Comparison of ENCODE assay signal across 25 cellular contexts in genomic region chr2:107698861-107699260, GRCh38.
"Had no signal": no experiment of that assay in that cellular context is flagged by ENCODE, and none has a peak within 500 bp of the region (broad histone marks: within the 10 kb centered on the region; RNA-seq: fewer than 3 reads in every experiment).

No MANE protein-coding gene starts in this region.

- H3K4me3 Mint-ChIP-seq: naive thymus-derived CD4-positive, alpha-beta T cell; natural killer cell treated with Interleukin-12 subunit alpha and Interleukin-12 subunit beta and Interleukin-15 and Interleukin-18, amount 100 ng/mL, for 72 hours; stimulated activated effector memory CD8-positive, alpha-beta T cell treated with anti-CD3 and anti-CD28 coated beads, Interleukin-12 subunit alpha, Interleukin-12 subunit beta, amount 100 ng/mL, for 72 hours; stimulated activated naive CD8-positive, alpha-beta T cell treated with anti-CD3 and anti-CD28 coated beads, Interleukin-15, amount 100 ng/mL, for 72 hours; type B pancreatic cell had no signal

- H3K27ac Mint-ChIP-seq: naive thymus-derived CD4-positive, alpha-beta T cell; natural killer cell treated with Interleukin-12 subunit alpha and Interleukin-12 subunit beta and Interleukin-15 and Interleukin-18, amount 100 ng/mL, for 72 hours; stimulated activated effector memory CD8-positive, alpha-beta T cell treated with anti-CD3 and anti-CD28 coated beads, Interleukin-12 subunit alpha, Interleukin-12 subunit beta, amount 100 ng/mL, for 72 hours; stimulated activated naive CD8-positive, alpha-beta T cell treated with anti-CD3 and anti-CD28 coated beads, Interleukin-15, amount 100 ng/mL, for 72 hours; type B pancreatic cell had no signal

- ATAC-seq: mucosa of descending colon; naive thymus-derived CD4-positive, alpha-beta T cell; natural killer cell treated with Interleukin-12 subunit alpha and Interleukin-12 subunit beta and Interleukin-15 and Interleukin-18, amount 100 ng/mL, for 72 hours; pancreas; right cardiac atrium; sciatic nerve; stimulated activated effector memory CD8-positive, alpha-beta T cell treated with anti-CD3 and anti-CD28 coated beads, Interleukin-12 subunit alpha, Interleukin-12 subunit beta, amount 100 ng/mL, for 72 hours; stimulated activated naive CD8-positive, alpha-beta T cell treated with anti-CD3 and anti-CD28 coated beads, Interleukin-15, amount 100 ng/mL, for 72 hours had no signal

- H3K36me3 Mint-ChIP-seq: naive thymus-derived CD4-positive, alpha-beta T cell; natural killer cell treated with Interleukin-12 subunit alpha and Interleukin-12 subunit beta and Interleukin-15 and Interleukin-18, amount 100 ng/mL, for 72 hours; stimulated activated effector memory CD8-positive, alpha-beta T cell treated with anti-CD3 and anti-CD28 coated beads, Interleukin-12 subunit alpha, Interleukin-12 subunit beta, amount 100 ng/mL, for 72 hours; type B pancreatic cell had no signal

- H3K27me3 Mint-ChIP-seq: stimulated activated naive CD8-positive, alpha-beta T cell treated with anti-CD3 and anti-CD28 coated beads, Interleukin-15, amount 100 ng/mL, for 72 hours; type B pancreatic cell had no signal

- DNase-seq: islet precursor cell; left ventricle myocardium inferior; mesendoderm; midbrain; mucosa of descending colon; naive thymus-derived CD4-positive, alpha-beta T cell; pancreas; posterior cingulate gyrus; retina; right cardiac atrium; spleen; stimulated activated CD4-positive, alpha-beta T cell treated with anti-CD3 and anti-CD28 coated beads, Interleukin-4, amount 100 ng/mL, for 24 hours; stimulated activated naive CD4-positive, alpha-beta T cell treated with Interleukin-2 at 50 U/mL for 16 hours; stimulated activated naive CD8-positive, alpha-beta T cell treated with anti-CD3 and anti-CD28 coated beads, Interleukin-15, amount 100 ng/mL, for 72 hours; substantia nigra; uterus had no signal

- H3K4me2 ChIP-seq: hepatocyte had no signal

- H3K9me3 Mint-ChIP-seq: natural killer cell treated with Interleukin-12 subunit alpha and Interleukin-12 subunit beta and Interleukin-15 and Interleukin-18, amount 100 ng/mL, for 72 hours; stimulated activated naive CD8-positive, alpha-beta T cell treated with anti-CD3 and anti-CD28 coated beads, Interleukin-15, amount 100 ng/mL, for 72 hours; type B pancreatic cell had no signal

- H3K79me2 ChIP-seq: hepatocyte had no signal

- H3K36me3 ChIP-seq: left ventricle myocardium inferior, pancreas, prostate gland, spleen, tibial nerve, uterus had no signal

- H3K4me1 ChIP-seq: left ventricle myocardium inferior, pancreas, prostate gland, spleen, tibial nerve, uterus had no signal

- H3K27ac ChIP-seq: hepatocyte, left ventricle myocardium inferior, pancreas, prostate gland, skin epidermis, spleen, tibial nerve, uterus had no signal

- H3K4me1 Mint-ChIP-seq: stimulated activated effector memory CD8-positive, alpha-beta T cell treated with anti-CD3 and anti-CD28 coated beads, Interleukin-12 subunit alpha, Interleukin-12 subunit beta, amount 100 ng/mL, for 72 hours; stimulated activated naive CD8-positive, alpha-beta T cell treated with anti-CD3 and anti-CD28 coated beads, Interleukin-15, amount 100 ng/mL, for 72 hours had no signal

- H2AFZ ChIP-seq: hepatocyte had no signal

- H3K4me3 ChIP-seq: hepatocyte, left ventricle myocardium inferior, lung, mucosa of descending colon, pancreas, prostate gland, skin epidermis, spleen, tibial nerve, uterus had no signal

- H3K27me3 ChIP-seq: hepatocyte, pancreas, spleen, tibial nerve, uterus had no signal
